ENCODE assay signal across 7 cellular contexts in the genomic region with DNA sequence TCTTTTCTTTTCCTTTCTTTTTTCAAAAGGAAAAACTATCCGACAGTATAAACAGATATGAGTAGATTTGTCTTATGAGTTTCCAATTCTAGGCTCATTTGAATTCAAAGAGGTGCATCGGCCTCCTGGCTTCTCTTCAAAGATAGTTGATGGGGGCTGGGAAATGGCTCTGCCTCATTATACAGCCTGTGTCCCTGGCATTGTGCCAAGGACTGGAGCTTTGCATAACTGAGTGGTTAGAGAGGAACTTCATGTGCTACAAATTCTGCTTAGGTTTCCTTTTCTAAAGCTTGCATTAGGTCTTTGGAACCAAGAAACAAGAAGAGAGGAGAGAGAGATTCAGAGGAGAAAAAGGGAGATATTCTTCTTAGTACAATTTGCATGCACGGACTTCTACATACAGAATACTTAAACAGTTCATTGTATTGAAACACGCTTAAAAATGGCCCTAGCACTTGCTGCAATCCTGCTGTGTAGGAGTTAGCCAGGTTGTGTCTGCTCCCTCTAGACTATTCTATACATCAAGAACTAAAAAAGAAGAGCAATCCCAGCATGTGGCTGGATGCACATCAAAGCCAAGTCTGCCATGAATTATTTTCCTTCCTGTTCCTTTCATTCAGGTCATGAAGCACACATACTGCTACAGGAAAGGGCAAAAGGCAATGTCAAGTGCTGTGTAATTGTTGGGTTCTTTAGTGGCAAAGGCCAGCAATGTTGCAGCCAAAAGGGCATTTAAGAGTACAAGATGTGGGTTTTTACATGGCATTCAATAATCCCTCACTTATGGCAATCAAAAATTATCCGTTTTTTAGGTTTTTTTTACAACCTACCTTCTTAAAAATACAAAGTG.
DNase-seq lines count a peak whose midpoint lies in the region; ATAC-seq and TF ChIP-seq lines count a peak whose summit lies in the region.

No MANE protein-coding gene starts in this region.

- peak; percentile 5 for DNase-seq in NCI-H128 (lab: John Stamatoyannopoulos, UW; ENCODE audit: unreplicated experiment)
- peak; percentile 47 for DNase-seq in amniotic epithelial cell (ENCODE audit: low read depth)
- DNase-seq in left kidney (ENCODE audit: low read depth, low spot score): peak; percentile 45
- no peak for DNase-seq in GM13976 (ENCODE audit: low spot score)

- ATAC-seq in GM18873 (IDR thresholded peaks at IDR 0.05; ENCODE audit: low FRiP score, unreplicated experiment): peak; percentile 68
- peak; percentile 89 for ATAC-seq in HG02678 (IDR thresholded peaks at IDR 0.05; ENCODE audit: unreplicated experiment)
- no peak for ATAC-seq in HG03571 (IDR thresholded peaks at IDR 0.05; ENCODE audit: unreplicated experiment)

- no peak for TF ChIP-seq CTCF in GM13976 (IDR thresholded peaks at IDR 0.05; ENCODE audit: borderline replicate concordance, control extremely low read depth, extremely low read depth, insufficient read depth, missing control alignments)

- in situ Hi-C loops in GM13976 (cut with MboI; ENCODE audit: low sequenced_read_pairs, unreplicated experiment): no loop called here
